Comparison of ENCODE assay signal across 8 cellular contexts in genomic region chr9:100473271-100474081, GRCh38. TPM values are rescaled to one million over a fixed set of nuclear protein-coding genes. Genes with fewer than 3 reads are reported as not detected.
A peak's percentile ranks its signal among the peaks of the same experiment; 100 is the strongest.
DNase-seq lines count a peak whose midpoint lies in the region; ATAC-seq and TF ChIP-seq lines count a peak whose summit lies in the region.

No MANE protein-coding gene starts in this region.

- DNase-seq in ACHN (peak; percentile 31), Panc1 (ENCODE audit: low read depth, low spot score) (no peak), left cardiac atrium (peak; percentile 24), DMS153 treated with DMSO at 0.1 percent for 48 hours (lab: John Stamatoyannopoulos, UW; ENCODE audit: unreplicated experiment) (no peak)

- H3K4me3 ChIP-seq in Panc1 (ENCODE audit: low read depth in 2 of 2, low read length in 2 of 2) (peak overlapping the region; percentile 50 to 58), rectal smooth muscle tissue (ENCODE audit: low read length) (peak overlapping the region; percentile 64)

- H3K27ac ChIP-seq in Panc1 (ENCODE audit: low read length) (no peak overlapping the region), rectal smooth muscle tissue (ENCODE audit: low read depth, low read length) (no peak overlapping the region)

- H3K36me3 ChIP-seq in Panc1 (ENCODE audit: control insufficient read depth, insufficient read depth, low read length) = no peaks in the 10 kb centered on the region
- no peaks in the 10 kb centered on the region for H3K36me3 ChIP-seq in rectal smooth muscle tissue (ENCODE audit: control insufficient read depth, insufficient read depth, low read length)

- no peaks in the 10 kb centered on the region for H3K9me3 ChIP-seq in Panc1 (ENCODE audit: control insufficient read depth, insufficient read depth, low read depth, low read length)

- H3K9ac ChIP-seq in rectal smooth muscle tissue (ENCODE audit: low read length) = no peak overlapping the region

- H3K27ac Mint-ChIP-seq in activated naive CD4-positive, alpha-beta T cell treated with anti-CD3 and anti-CD28 coated beads, Interleukin-2, amount 50 U/mL, for 24 hours = no peak overlapping the region

- H3K4me3 Mint-ChIP-seq in activated naive CD4-positive, alpha-beta T cell treated with anti-CD3 and anti-CD28 coated beads, Interleukin-2, amount 50 U/mL, for 24 hours = peak overlapping the region; percentile 73

- H3K27me3 ChIP-seq in Panc1 (ENCODE audit: control insufficient read depth, insufficient read depth, low read length) (no peaks in the 10 kb centered on the region), rectal smooth muscle tissue (ENCODE audit: control insufficient read depth, insufficient read depth, low read length) (peaks cover 6% of the 10 kb centered on the region)

- POLR2A ChIA-PET in Panc1 (lab: Charles Lee) = no interaction called here

- CTCF ChIA-PET in Panc1 (lab: Charles Lee) = no interaction called here

- H3K27me3 Mint-ChIP-seq in activated naive CD4-positive, alpha-beta T cell treated with anti-CD3 and anti-CD28 coated beads, Interleukin-2, amount 50 U/mL, for 24 hours = peaks cover 34% of the 10 kb centered on the region

- peaks cover 4% of the 10 kb centered on the region for H3K36me3 Mint-ChIP-seq in activated naive CD4-positive, alpha-beta T cell treated with anti-CD3 and anti-CD28 coated beads, Interleukin-2, amount 50 U/mL, for 24 hours

- TF ChIP-seq CTCF in Panc1 (IDR thresholded peaks at IDR 0.05) = no peak

- ATAC-seq in GM18867 (IDR thresholded peaks at IDR 0.05; ENCODE audit: unreplicated experiment) (peak; percentile 67), HG03103 (IDR thresholded peaks at IDR 0.05; ENCODE audit: low read depth, unreplicated experiment) (peak; percentile 59), Panc1 (peak; percentile 86), left cardiac atrium (peak; percentile 50 to 78)

- no peaks in the 10 kb centered on the region for H3K9me3 Mint-ChIP-seq in activated naive CD4-positive, alpha-beta T cell treated with anti-CD3 and anti-CD28 coated beads, Interleukin-2, amount 50 U/mL, for 24 hours

- intact Hi-C loops in Panc1 (cut with micrococcal nuclease; ENCODE audit: unreplicated experiment) (no loop called here), left cardiac atrium (cut with DNase I) (no loop called here)

- no peaks in the 10 kb centered on the region for H3K4me1 ChIP-seq in Panc1 (ENCODE audit: control insufficient read depth, insufficient read depth, low read length)
- no peaks in the 10 kb centered on the region for H3K4me1 ChIP-seq in rectal smooth muscle tissue (ENCODE audit: control insufficient read depth, insufficient read depth, low read length)

- peaks cover 5% of the 10 kb centered on the region for H3K4me1 Mint-ChIP-seq in activated naive CD4-positive, alpha-beta T cell treated with anti-CD3 and anti-CD28 coated beads, Interleukin-2, amount 50 U/mL, for 24 hours

- in situ Hi-C loops in ACHN (cut with HindIII; ENCODE audit: low pct_ligation_motif_present, low pct_unique_long_range_greater_than_20kb, low sequenced_read_pairs) = no loop called here
- in situ Hi-C loops in Panc1 (cut with HindIII; ENCODE audit: low pct_unique_long_range_greater_than_20kb, low sequenced_read_pairs) = no loop called here

- no TSS peak for BruUV-seq in Panc1 (replicated peaks; lab: Mats Ljungman, UMichigan)

RNA-seq across cellular contexts. Expression of gene TMEFF1, which starts 0.5 kb away (rescaled TPM):
- total RNA-seq in Panc1 (2021; ENCODE audit: unreplicated experiment) = 2.2 TPM
- 0.88 TPM for polyA plus RNA-seq in Panc1 (2012; ENCODE audit: insufficient read length)
- total RNA-seq in left cardiac atrium = under 1 TPM in 1 of 2 donors, not detected in 1; 0.35 TPM

RNA-seq across cellular contexts. Expression of gene MSANTD3, which starts 46.5 kb away (rescaled TPM):
- total RNA-seq in Panc1 (2021; ENCODE audit: unreplicated experiment) = 58.7 TPM
- 29.3 TPM for polyA plus RNA-seq in Panc1 (2012; ENCODE audit: insufficient read length)
- 10 to 100 TPM; 14.6 to 25.9 TPM for total RNA-seq in left cardiac atrium

Comparison
In these comparisons a context has a peak if more than half of its experiments do, and no peak if none do; other contexts are left out.
1. DNase-seq: peak in ACHN (single experiment) and left cardiac atrium (single experiment); none in Panc1 (single experiment) and DMS153 treated with DMSO at 0.1 percent for 48 hours (single experiment).
2. Peak in every context shown above with its lines, with median percentiles within 50 percentile points of each other: ATAC-seq.